10 cellular contexts compared by ENCODE assay signal in the genomic region with DNA sequence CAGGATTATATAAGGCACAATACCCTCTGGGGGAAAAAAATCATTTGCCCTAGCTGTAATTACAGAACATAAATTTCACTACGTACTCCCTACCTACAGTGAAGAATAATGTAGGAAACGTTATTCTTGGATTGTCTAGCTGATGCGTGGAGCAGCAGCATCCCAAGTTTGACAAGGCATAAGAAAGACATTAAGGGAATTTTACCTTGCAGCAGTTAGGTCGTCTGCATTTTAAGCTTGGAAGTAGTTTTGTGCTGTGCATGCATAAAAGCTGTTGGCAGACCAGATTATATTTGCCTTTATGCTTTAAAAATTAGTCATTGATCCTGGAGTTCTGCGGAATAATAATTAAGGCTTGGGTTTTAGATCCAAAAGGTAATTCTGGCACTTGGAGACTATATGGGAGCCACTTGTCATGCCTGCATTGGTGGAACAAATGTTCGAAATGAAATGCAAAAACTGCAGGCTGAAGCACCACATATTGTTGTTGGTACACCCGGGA. TPM values are rescaled to one million over a fixed set of nuclear protein-coding genes. Genes with fewer than 3 reads are reported as not detected.
DNase-seq lines count a peak whose midpoint lies in the region; ATAC-seq and TF ChIP-seq lines count a peak whose summit lies in the region.
"Had no signal": no experiment of that assay in that cellular context is flagged by ENCODE, and none has a peak within 500 bp of the region (broad histone marks: within the 10 kb centered on the region; RNA-seq: fewer than 3 reads in every experiment).

No MANE protein-coding gene starts in this region.

- H3K4me1 ChIP-seq in right atrium auricular region (peaks cover 0 to 36% of the 10 kb centered on the region in 2 donors), mesodermal cell (ENCODE audit: control insufficient read depth, insufficient read depth, low read length, poor library complexity, severe bottlenecking) (peaks cover 9% of the 10 kb centered on the region)

- no peaks in the 10 kb centered on the region for H3K27me3 ChIP-seq in right atrium auricular region
- no peaks in the 10 kb centered on the region for H3K27me3 ChIP-seq in brain microvascular endothelial cell (replicated peaks)

- peak overlapping the region; percentile 88 to 93 for H3K4me3 ChIP-seq in right atrium auricular region
- peak overlapping the region; percentile 75 for H3K4me3 ChIP-seq in brain microvascular endothelial cell (ENCODE audit: low read depth, low read length)
- H3K4me3 ChIP-seq in mesodermal cell (ENCODE audit: extremely low read depth, insufficient read depth, low read length, poor library complexity, severe bottlenecking), result peak overlapping the region; percentile 99

- TF ChIP-seq CTCF in right atrium auricular region (IDR thresholded peaks at IDR 0.05), result no peak
- no peak for TF ChIP-seq CTCF in brain microvascular endothelial cell (IDR thresholded peaks at IDR 0.05; ENCODE audit: low read depth, low read length, missing control alignments)
- TF ChIP-seq CTCF in GM20000 (IDR thresholded peaks at IDR 0.05; ENCODE audit: extremely low read depth, missing control alignments), result no peak

- H3K27ac ChIP-seq in right atrium auricular region (peak overlapping the region in 1 of 2 donors; percentile 100), brain microvascular endothelial cell (no peak overlapping the region), mesodermal cell (ENCODE audit: low read depth, low read length, severe bottlenecking) (peak overlapping the region; percentile 63)

- H3K9me3 ChIP-seq in right atrium auricular region, result no peaks in the 10 kb centered on the region
- H3K9me3 ChIP-seq in mesodermal cell (ENCODE audit: control insufficient read depth, low read length), result no peaks in the 10 kb centered on the region

- WGBS in mesodermal cell (ENCODE audit: insufficient coverage in 2 of 2), 2 experiments, result 51 to 55% methylated on average over 4 of the region's 7 CpGs

- no peak for ATAC-seq in Right ventricle myocardium inferior

- intact Hi-C loops in Right ventricle myocardium inferior (cut with DNase I), result no loop called here

- in situ Hi-C loops in brain microvascular endothelial cell (cut with HindIII; ENCODE audit: low pct_ligation_motif_present, low sequenced_read_pairs), result no loop called here

- DNase-seq in right atrium auricular region (ENCODE audit: low spot score) (no peak), Right ventricle myocardium inferior (ENCODE audit: missing footprints) (no peak), brain microvascular endothelial cell (no peak), hepatic stellate cell (ENCODE audit: low spot score) (no peak), GM20000 (ENCODE audit: low spot score) (no peak), DMS153 (lab: John Stamatoyannopoulos, UW) (no peak)
- DNase-seq in stimulated activated CD8-positive, alpha-beta memory T cell treated with anti-CD3 and anti-CD28 coated beads, Interleukin-4, amount 100 ng/mL, for 48 hours, result no peak

- H3K36me3 ChIP-seq in right atrium auricular region (peaks cover 68% of the 10 kb centered on the region), brain microvascular endothelial cell (replicated peaks) (peaks cover 68% of the 10 kb centered on the region), mesodermal cell (ENCODE audit: control insufficient read depth, insufficient read depth, low read length) (peaks cover 68% of the 10 kb centered on the region)

RNA-seq across cellular contexts. Expression of gene EIF4A2, which starts 2.2 kb away (rescaled TPM):
- total RNA-seq in right atrium auricular region (100 to 1,000 TPM; 302 to 323 TPM), Right ventricle myocardium inferior (422 TPM)
- 506 TPM for polyA plus RNA-seq in mesodermal cell (2013, experiment 1 of 2)
- polyA plus RNA-seq in mesodermal cell (2013, experiment 2 of 2), result 551 TPM

RNA-seq across cellular contexts. Expression of gene RFC4, which starts 20.7 kb away (rescaled TPM):
- 1 to 10 TPM; 7.2 to 8.9 TPM for total RNA-seq in right atrium auricular region
- 11.1 TPM for total RNA-seq in Right ventricle myocardium inferior
- 70.1 TPM for polyA plus RNA-seq in mesodermal cell (2013, experiment 1 of 2)
- polyA plus RNA-seq in mesodermal cell (2013, experiment 2 of 2), result 66.0 TPM

RNA-seq across cellular contexts. Expression of gene ADIPOQ, which starts 56.9 kb away (rescaled TPM):
- 10 to 100 TPM in 1 of 2 donors, 1 to 10 TPM in 1; 2.4 to 19.1 TPM for total RNA-seq in right atrium auricular region
- 19.3 TPM for total RNA-seq in Right ventricle myocardium inferior
- polyA plus RNA-seq in mesodermal cell (2013, experiment 1 of 2), result not detected
- polyA plus RNA-seq in mesodermal cell (2013, experiment 2 of 2), result not detected
- total RNA-seq: dermis microvascular lymphatic vessel endothelial cell, LHCN-M2 had no signal
